In the genomic region with DNA sequence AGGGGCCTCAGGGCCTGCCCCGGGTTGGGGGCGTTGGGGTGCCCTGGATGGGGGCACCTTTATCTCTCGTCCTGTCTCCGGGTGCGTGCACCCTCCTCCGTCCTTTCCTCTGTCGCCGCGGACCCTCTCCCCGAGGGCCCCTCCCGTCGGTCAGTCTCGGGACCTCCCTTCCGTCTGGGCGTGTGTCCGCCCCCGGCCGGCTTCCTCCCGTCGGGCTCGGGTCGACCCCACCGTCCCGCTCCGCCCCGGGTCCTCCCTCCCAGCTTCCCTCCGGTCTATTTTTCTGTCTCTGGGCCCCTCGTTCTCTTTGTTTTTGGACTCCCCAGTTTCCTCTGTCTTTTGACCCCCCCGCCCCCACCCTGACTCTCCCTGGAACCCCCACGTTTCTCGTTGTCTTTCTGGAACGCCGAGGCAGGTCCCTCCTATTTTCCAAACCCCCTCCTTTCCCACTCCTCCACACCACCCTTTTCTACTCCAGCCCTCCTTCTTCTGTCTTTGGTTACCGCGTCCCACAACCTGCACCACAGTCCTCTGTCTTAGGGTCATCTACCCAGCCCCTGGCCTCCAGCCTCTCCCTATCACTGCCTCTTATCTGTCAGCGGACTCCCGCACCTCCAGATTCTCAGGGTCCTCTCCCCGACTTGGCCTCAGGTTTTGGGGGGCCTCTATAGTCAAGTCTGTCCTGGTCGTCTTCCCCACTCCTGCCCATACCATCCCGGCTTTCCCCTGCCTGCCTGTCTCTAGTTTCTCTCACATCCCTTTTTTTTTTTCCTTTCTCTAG, we compare ENCODE assay signal across 8 cellular contexts. TPM values are rescaled to one million over a fixed set of nuclear protein-coding genes. Genes with fewer than 3 reads are reported as not detected.
DNase-seq lines count a peak whose midpoint lies in the region; ATAC-seq, FAIRE-seq and TF ChIP-seq lines count a peak whose summit lies in the region.

No MANE protein-coding gene starts in this region.

- H4K20me1 ChIP-seq in Loucy (ENCODE audit: insufficient read depth, low read length, poor library complexity, severe bottlenecking) (peaks cover 54% of the 10 kb centered on the region), GM12878 (ENCODE audit: control insufficient read depth, insufficient read depth) (peaks cover 15% of the 10 kb centered on the region)

- ATAC-seq in GM12878 (peak; percentile 11), GM18873 (IDR thresholded peaks at IDR 0.05; ENCODE audit: low FRiP score, unreplicated experiment) (no peak), GM18909 (IDR thresholded peaks at IDR 0.05; ENCODE audit: poor library complexity, unreplicated experiment) (no peak), GM21619 (IDR thresholded peaks at IDR 0.05; ENCODE audit: unreplicated experiment) (no peak)

- peaks cover 10 to 34% (median 21%) of the 10 kb centered on the region in 3 donors for H3K27me3 Mint-ChIP-seq in immature natural killer cell (ENCODE audit: low read depth in 3 of 3)

- no peak for TF ChIP-seq RAD21 in GM12878 (IDR thresholded peaks at IDR 0.05; ENCODE audit: insufficient read depth, low read depth, low read length)

- RAD21 ChIA-PET in GM12878 (lab: Charles Lee; ENCODE audit: unreplicated experiment): interaction anchor here (1.2 to 4.6 kb wide), 7 partner anchors 22 to 137 kb away, joined by 5 to 56 read pairs (median 8); partner anchors contain the start of genes ACTMAP, RAB4B and SNRPA

- TF ChIP-seq CTCF in GM10248 (IDR thresholded peaks at IDR 0.05; ENCODE audit: control extremely low read depth, extremely low read depth, low read depth, missing control alignments) (no peak), Loucy (conservative IDR thresholded peaks at IDR 0.05; ENCODE audit: low read length) (no peak), GM12878 (IDR thresholded peaks at IDR 0.05 in 2 of 3, conservative IDR thresholded peaks at IDR 0.05 in 1 of 3; ENCODE audit: control insufficient read depth in 2 of 3, extremely low read depth in 1 of 3, insufficient read depth in 1 of 3, low read depth in 3 of 3, low read length in 3 of 3) (no peak)

- peak overlapping the region; percentile 87 for H3K4me2 ChIP-seq in Loucy (ENCODE audit: low read depth, low read length, poor library complexity, severe bottlenecking)
- peak overlapping the region; percentile 88 for H3K4me2 ChIP-seq in GM12878 (ENCODE audit: control insufficient read depth, insufficient read depth)

- H3K36me3 Mint-ChIP-seq in immature natural killer cell: peaks cover 0 to 18% (median 15%) of the 10 kb centered on the region in 3 donors

- peak overlapping the region; percentile 88 to 100 (median 95) for H3K27ac Mint-ChIP-seq in immature natural killer cell

- H3K36me3 ChIP-seq in Loucy (ENCODE audit: insufficient read depth, low read length): no peaks in the 10 kb centered on the region
- peaks cover 7 to 11% of the 10 kb centered on the region in 2 experiments; a peak in 3 of 4 replicates for H3K36me3 ChIP-seq in GM12878 (ENCODE audit: control insufficient read depth in 2 of 2, insufficient read depth in 2 of 2, low read length in 1 of 2)

- CTCF ChIA-PET in GM10248 (lab: Yijun Ruan, JAX): interaction anchor here (1.3 to 3.2 kb wide), 2 partner anchors 13 to 83 kb away, joined by 3 to 12 read pairs; partner anchors contain the start of genes COQ8B and ITPKC
- CTCF ChIA-PET in GM12878 (lab: Yijun Ruan, JAX): interaction anchor here (1.1 kb wide), 1 partner anchor 47 kb away, joined by 3 read pairs; no protein-coding TSS in a partner anchor

- TF ChIP-seq EP300 in GM12878 (IDR thresholded peaks at IDR 0.05; ENCODE audit: borderline replicate concordance in 1 of 2, control insufficient read depth in 1 of 2, low read depth in 2 of 2, low read length in 2 of 2): no peak

- peak; percentile 50 for DNase-seq in GM10248 (ENCODE audit: extremely low spot score)
- DNase-seq in GM12878 (ENCODE audit: low read depth, low spot score): no peak
- DNase-seq in immature natural killer cell: peak in 2 of 3 donors; percentile 43
- DNase-seq in stimulated activated naive CD4-positive, alpha-beta T cell treated with Interleukin-2 at 50 U/mL for 16 hours (lab: John Stamatoyannopoulos, UW): peak; percentile 19

- H3K4me3 ChIP-seq in Loucy (ENCODE audit: low read length, poor library complexity, severe bottlenecking) (peak overlapping the region; percentile 96), GM12878 (peak overlapping the region; percentile 98)

- H2AFZ ChIP-seq in Loucy (ENCODE audit: low read length) (no peak overlapping the region), GM12878 (ENCODE audit: control insufficient read depth, low read depth, low read length) (peak overlapping the region; percentile 45)

- no peaks in the 10 kb centered on the region for H3K9me2 ChIP-seq in Loucy (replicated peaks; ENCODE audit: low read depth, low read length)

- TF ChIP-seq POLR2A in GM12878 (IDR thresholded peaks at IDR 0.05; ENCODE audit: low read depth, low read length): no peak; the same call in 1 of the 2 replicates

- H3K9me3 ChIP-seq in Loucy (ENCODE audit: insufficient read depth, low read depth, low read length): no peaks in the 10 kb centered on the region
- no peaks in the 10 kb centered on the region for H3K9me3 ChIP-seq in GM12878 (replicated peaks; ENCODE audit: control insufficient read depth, insufficient read depth, low read length)

- BruUV-seq in GM12878 (replicated peaks; lab: Mats Ljungman, UMichigan): no TSS peak

- H3K79me2 ChIP-seq in Loucy (ENCODE audit: insufficient read depth, low read length): peaks cover 58% of the 10 kb centered on the region
- H3K79me2 ChIP-seq in GM12878 (ENCODE audit: control insufficient read depth, insufficient read depth, low read length): peaks cover 54% of the 10 kb centered on the region

- intact Hi-C loops in GM12878 (cut with micrococcal nuclease; ENCODE audit: unreplicated experiment): loop anchor here (2.0 kb wide), 2 partner anchors 83 to 463 kb away; partner anchors contain the start of genes COQ8B and ITPKC

- H3K4me3 Mint-ChIP-seq in immature natural killer cell: peak overlapping the region; percentile 88 to 99 (median 92)

- under 1% methylated on average over 25 of the region's 40 CpGs for WGBS in GM12878 (ENCODE audit: insufficient coverage, insufficient replicate concordance, low lambda C conversion rate, missing lambda C conversion rate)

- H3K4me1 ChIP-seq in Loucy (ENCODE audit: insufficient read depth, low read length, poor library complexity, severe bottlenecking) (peaks cover 54% of the 10 kb centered on the region), GM12878 (ENCODE audit: control insufficient read depth, insufficient read depth, low read length) (peaks cover 51% of the 10 kb centered on the region)

- POLR2A ChIA-PET in GM10248 (lab: Yijun Ruan, JAX) (interaction anchor here (1.1 to 1.4 kb wide), 3 partner anchors 21 to 83 kb away, joined by 3 read pairs; partner anchors contain the start of genes COQ8B and ITPKC), GM12878 (lab: Charles Lee) (interaction anchor here (0.7 to 4.3 kb wide), 7 partner anchors 21 to 84 kb away, joined by 3 to 83 read pairs (median 6); partner anchors contain the start of genes ACTMAP, COQ8B, RAB4B and SNRPA)

- H3K27me3 ChIP-seq in Loucy (ENCODE audit: insufficient read depth, low read length, poor library complexity, severe bottlenecking) (no peaks in the 10 kb centered on the region), GM12878 (replicated peaks in 1 of 2; ENCODE audit: control insufficient read depth in 2 of 2, insufficient read depth in 2 of 2, low read length in 1 of 2) (no peaks in the 10 kb centered on the region)

- FAIRE-seq in GM12878 (lab: Jason Lieb, UNC): no peak

- 0 out of 2 replicates have a peak, but pooled peaks cover 3% of the 10 kb centered on the region for H3F3A ChIP-seq in Loucy (ENCODE audit: low read depth)

- peak overlapping the region; percentile 94 for H3K9ac ChIP-seq in Loucy (ENCODE audit: low read depth, low read length, poor library complexity, severe bottlenecking)
- H3K9ac ChIP-seq in GM12878 (ENCODE audit: control insufficient read depth, insufficient read depth, low read length): peak overlapping the region; percentile 84

- no peaks in the 10 kb centered on the region for H3K9me3 Mint-ChIP-seq in immature natural killer cell

- in situ Hi-C loops in GM12878 (cut with MboI): no loop called here

- peaks cover 59 to 64% of the 10 kb centered on the region in 2 donors for H3K4me1 Mint-ChIP-seq in immature natural killer cell

- peak overlapping the region; percentile 91 for H3K27ac ChIP-seq in GM12878 (ENCODE audit: control insufficient read depth, insufficient read depth)

- SMC1A ChIA-PET in GM12878 (lab: Charles Lee; ENCODE audit: uncharacterized antibody, unreplicated experiment): interaction anchor here (2.3 to 5.3 kb wide), 2 partner anchors 22 to 48 kb away, joined by 21 to 39 read pairs; partner anchors contain the start of genes ACTMAP, RAB4B and SNRPA

RNA-seq across cellular contexts. Expression of gene EGLN2, which starts 0.8 kb away (rescaled TPM):
- 57.7 and 67.3 TPM in 2 replicates for total RNA-seq in GM12878 (2013; cell fraction: nucleolus; rRNA removed)
- total RNA-seq in GM12878 (2014; rRNA removed) (80.9 and 91.8 TPM in 2 replicates), GM12878 (2014; rRNA removed; fragmentation: Illumina TruSeq; extraction: Trizol) (57.7 and 62.5 TPM in 2 replicates), GM12878 (2021) (89.3 and 90.9 TPM in 2 replicates)
- polyA plus RNA-seq in GM12878 (2011; ENCODE audit: low read depth): 21.1 TPM
- polyA plus RNA-seq in GM12878 (2011; rRNA removed) (20.1 and 35.1 TPM in 2 replicates), GM12878 (2014; fragmentation: Illumina TruSeq; extraction: Trizol) (20.3 and 49.6 TPM in 2 replicates), GM12878 (2014; fragmentation: Nextera tagmentation; extraction: Ambion mirVana) (10 to 100 TPM in 1 of 2 experiments, 1 to 10 TPM in 1; 8.6 to 34.9 TPM), GM12878 (2014; rRNA removed) (88.6 and 94.4 TPM in 2 replicates), GM12878 (2016; fragmentation: Nextera tagmentation; extraction: Ambion mirVana) (10 to 100 TPM; 71.1 to 93.0 TPM), immature natural killer cell (100 to 1,000 TPM in 2 of 3 donors, 10 to 100 TPM in 1; 88.4 to 124 (median 101) TPM)
- 50.5 and 76.9 TPM in 2 replicates for polyA plus RNA-seq in GM12878 (2011; cell fraction: cytosol; rRNA removed)
- polyA plus RNA-seq in GM12878 (2011; cell fraction: nucleus; rRNA removed): 87.9 and 107 TPM in 2 replicates
- 47.4 and 50.4 TPM in 2 replicates for polyA plus RNA-seq in GM12878 (2012)
- 28.0 and 58.9 TPM in 2 replicates for polyA minus RNA-seq in GM12878 (2011; rRNA and poly(A)+ RNA removed)
- polyA minus RNA-seq in GM12878 (2011; cell fraction: cytosol; rRNA and poly(A)+ RNA removed): 25.8 and 29.5 TPM in 2 replicates
- polyA minus RNA-seq in GM12878 (2011; cell fraction: nucleus; rRNA and poly(A)+ RNA removed): 23.2 and 46.2 TPM in 2 replicates

RNA-seq across cellular contexts. Expression of gene RAB4B, which starts 21.7 kb away (rescaled TPM):
- total RNA-seq in GM12878 (2013; cell fraction: nucleolus; rRNA removed): 5.2 and 5.7 TPM in 2 replicates
- total RNA-seq in GM12878 (2014; rRNA removed) (27.8 and 30.4 TPM in 2 replicates), GM12878 (2014; rRNA removed; fragmentation: Illumina TruSeq; extraction: Trizol) (9.8 and 11.5 TPM in 2 replicates), GM12878 (2021) (32.9 and 38.2 TPM in 2 replicates)
- 11.8 TPM for polyA plus RNA-seq in GM12878 (2011; ENCODE audit: low read depth)
- polyA plus RNA-seq in GM12878 (2011; rRNA removed) (14.9 and 25.1 TPM in 2 replicates), GM12878 (2014; fragmentation: Illumina TruSeq; extraction: Trizol) (3.5 and 13.7 TPM in 2 replicates), GM12878 (2014; fragmentation: Nextera tagmentation; extraction: Ambion mirVana) (1 to 10 TPM in 1 of 2 experiments, under 1 TPM in 1; 0.60 to 3.2 TPM), GM12878 (2014; rRNA removed) (43.1 and 51.5 TPM in 2 replicates), GM12878 (2016; fragmentation: Nextera tagmentation; extraction: Ambion mirVana) (10 to 100 TPM; 47.9 to 50.0 TPM), immature natural killer cell (100 to 1,000 TPM; 129 to 151 (median 150) TPM)
- 40.3 and 56.5 TPM in 2 replicates for polyA plus RNA-seq in GM12878 (2011; cell fraction: cytosol; rRNA removed)
- polyA plus RNA-seq in GM12878 (2011; cell fraction: nucleus; rRNA removed): 38.3 and 42.5 TPM in 2 replicates
- 26.6 and 31.5 TPM in 2 replicates for polyA plus RNA-seq in GM12878 (2012)
- polyA minus RNA-seq in GM12878 (2011; rRNA and poly(A)+ RNA removed): 10.3 and 16.6 TPM in 2 replicates
- polyA minus RNA-seq in GM12878 (2011; cell fraction: cytosol; rRNA and poly(A)+ RNA removed): 3.3 and 6.8 TPM in 2 replicates
- 4.6 and 5.7 TPM in 2 replicates for polyA minus RNA-seq in GM12878 (2011; cell fraction: nucleus; rRNA and poly(A)+ RNA removed)

RNA-seq across cellular contexts. Expression of gene MIA, which starts 24.4 kb away (rescaled TPM):
- total RNA-seq in GM12878 (2013; cell fraction: nucleolus; rRNA removed): 2.6 and 3.0 TPM in 2 replicates
- total RNA-seq in GM12878 (2014; rRNA removed) (0.33 and 0.40 TPM in 2 replicates), GM12878 (2014; rRNA removed; fragmentation: Illumina TruSeq; extraction: Trizol) (not detected in 2 replicates), GM12878 (2021) (0.92 TPM in 1 of 2 replicates, not detected in the other)
- polyA plus RNA-seq in GM12878 (2011; ENCODE audit: low read depth): not detected
- polyA plus RNA-seq in GM12878 (2011; rRNA removed) (0.16 and 0.39 TPM in 2 replicates), GM12878 (2014; fragmentation: Illumina TruSeq; extraction: Trizol) (not detected in 2 replicates), GM12878 (2014; fragmentation: Nextera tagmentation; extraction: Ambion mirVana) (1 to 10 TPM; 1.4 to 1.6 TPM), GM12878 (2014; rRNA removed) (0.36 TPM in 1 of 2 replicates, not detected in the other), GM12878 (2016; fragmentation: Nextera tagmentation; extraction: Ambion mirVana) (1 to 10 TPM; 1.6 to 2.7 TPM), immature natural killer cell (not detected)
- polyA plus RNA-seq in GM12878 (2011; cell fraction: cytosol; rRNA removed): 0.52 TPM in 1 of 2 replicates, not detected in the other
- 0.63 and 1.2 TPM in 2 replicates for polyA plus RNA-seq in GM12878 (2011; cell fraction: nucleus; rRNA removed)
- polyA plus RNA-seq in GM12878 (2012): 0.49 and 0.74 TPM in 2 replicates
- not detected in 2 replicates for polyA minus RNA-seq in GM12878 (2011; rRNA and poly(A)+ RNA removed)
- not detected in 2 replicates for polyA minus RNA-seq in GM12878 (2011; cell fraction: cytosol; rRNA and poly(A)+ RNA removed)
- polyA minus RNA-seq in GM12878 (2011; cell fraction: nucleus; rRNA and poly(A)+ RNA removed): 0.97 TPM in 1 of 2 replicates, not detected in the other

RNA-seq across cellular contexts. Expression of gene SNRPA, which starts 48.7 kb away (rescaled TPM):
- total RNA-seq in GM12878 (2013; cell fraction: nucleolus; rRNA removed): 37.6 and 39.8 TPM in 2 replicates
- total RNA-seq in GM12878 (2014; rRNA removed) (260 and 299 TPM in 2 replicates), GM12878 (2014; rRNA removed; fragmentation: Illumina TruSeq; extraction: Trizol) (130 and 137 TPM in 2 replicates), GM12878 (2021) (186 and 196 TPM in 2 replicates)
- polyA plus RNA-seq in GM12878 (2011; ENCODE audit: low read depth): 42.1 TPM
- polyA plus RNA-seq in GM12878 (2011; rRNA removed) (115 and 219 TPM in 2 replicates), GM12878 (2014; fragmentation: Illumina TruSeq; extraction: Trizol) (164 and 166 TPM in 2 replicates), GM12878 (2014; fragmentation: Nextera tagmentation; extraction: Ambion mirVana) (10 to 100 TPM; 14.8 to 32.8 TPM), GM12878 (2014; rRNA removed) (297 and 367 TPM in 2 replicates), GM12878 (2016; fragmentation: Nextera tagmentation; extraction: Ambion mirVana) (100 to 1,000 TPM; 241 to 257 TPM), immature natural killer cell (10 to 100 TPM; 28.9 to 78.7 (median 39.2) TPM)
- polyA plus RNA-seq in GM12878 (2011; cell fraction: cytosol; rRNA removed): 158 and 310 TPM in 2 replicates
- 351 and 467 TPM in 2 replicates for polyA plus RNA-seq in GM12878 (2011; cell fraction: nucleus; rRNA removed)
- polyA plus RNA-seq in GM12878 (2012): 117 and 145 TPM in 2 replicates
- 181 and 241 TPM in 2 replicates for polyA minus RNA-seq in GM12878 (2011; rRNA and poly(A)+ RNA removed)
- 81.0 and 81.1 TPM in 2 replicates for polyA minus RNA-seq in GM12878 (2011; cell fraction: cytosol; rRNA and poly(A)+ RNA removed)
- 63.2 and 95.8 TPM in 2 replicates for polyA minus RNA-seq in GM12878 (2011; cell fraction: nucleus; rRNA and poly(A)+ RNA removed)

RNA-seq across cellular contexts. Expression of gene ACTMAP, which starts 49.5 kb away (rescaled TPM):
- 5.8 and 6.1 TPM in 2 replicates for total RNA-seq in GM12878 (2013; cell fraction: nucleolus; rRNA removed)
- total RNA-seq in GM12878 (2014; rRNA removed) (2.9 and 5.4 TPM in 2 replicates), GM12878 (2014; rRNA removed; fragmentation: Illumina TruSeq; extraction: Trizol) (2.3 and 3.0 TPM in 2 replicates), GM12878 (2021) (22.9 and 26.2 TPM in 2 replicates)
- polyA plus RNA-seq in GM12878 (2011; ENCODE audit: low read depth): 8.6 TPM
- polyA plus RNA-seq in GM12878 (2011; rRNA removed) (4.0 and 10.0 TPM in 2 replicates), GM12878 (2014; fragmentation: Illumina TruSeq; extraction: Trizol) (15.5 and 15.7 TPM in 2 replicates), GM12878 (2014; fragmentation: Nextera tagmentation; extraction: Ambion mirVana) (1 to 10 TPM; 4.7 to 8.2 TPM), GM12878 (2014; rRNA removed) (12.2 and 13.3 TPM in 2 replicates), GM12878 (2016; fragmentation: Nextera tagmentation; extraction: Ambion mirVana) (10 to 100 TPM; 16.1 to 20.8 TPM), immature natural killer cell (1 to 10 TPM in 2 of 3 donors, not detected in 1; 3.1 to 6.2 TPM)
- polyA plus RNA-seq in GM12878 (2011; cell fraction: cytosol; rRNA removed): 14.0 and 17.0 TPM in 2 replicates
- 39.1 and 41.7 TPM in 2 replicates for polyA plus RNA-seq in GM12878 (2011; cell fraction: nucleus; rRNA removed)
- 18.6 and 20.0 TPM in 2 replicates for polyA plus RNA-seq in GM12878 (2012)
- polyA minus RNA-seq in GM12878 (2011; rRNA and poly(A)+ RNA removed): 7.2 and 10.9 TPM in 2 replicates
- 11.7 and 13.5 TPM in 2 replicates for polyA minus RNA-seq in GM12878 (2011; cell fraction: cytosol; rRNA and poly(A)+ RNA removed)
- polyA minus RNA-seq in GM12878 (2011; cell fraction: nucleus; rRNA and poly(A)+ RNA removed): 4.5 and 7.3 TPM in 2 replicates
